1 cellular context compared by ENCODE assay signal in the genomic region with DNA sequence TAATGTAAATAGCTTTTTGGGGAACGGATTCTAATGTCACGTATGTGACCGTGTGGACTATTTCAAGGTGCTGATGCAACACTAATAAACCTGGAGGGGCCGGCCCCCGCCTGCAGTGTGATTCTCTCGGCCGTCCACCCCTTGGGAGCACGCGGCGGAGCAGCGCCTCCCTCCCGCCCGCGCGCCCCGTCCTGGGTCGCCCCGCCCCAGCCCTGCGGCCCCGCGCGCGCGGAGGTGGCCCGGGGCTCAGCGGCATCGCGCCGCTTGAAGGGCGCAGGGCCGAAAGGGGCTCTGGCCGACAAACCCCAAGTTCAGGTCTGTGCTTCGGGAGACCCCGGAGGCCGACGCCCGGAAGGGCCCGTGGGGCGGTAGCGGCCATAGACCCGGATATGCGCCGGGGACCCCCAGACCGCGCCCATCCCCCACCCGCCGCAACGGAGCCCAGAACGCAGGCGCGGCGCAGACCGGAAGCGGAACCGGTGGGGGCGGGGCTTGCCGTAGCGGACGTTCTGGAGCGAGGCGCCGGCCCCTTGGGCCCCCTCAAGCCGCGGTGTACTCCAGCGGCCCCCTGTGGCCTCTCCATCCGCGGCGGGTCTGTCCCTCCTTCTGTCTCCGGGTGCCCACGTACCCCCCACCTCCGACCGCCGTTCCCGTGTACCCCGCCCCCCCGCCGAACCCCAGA.
A peak's percentile ranks its signal among the peaks of the same experiment; 100 is the strongest.
TF ChIP-seq lines count a peak whose summit lies in the region.

A gene with protein sequence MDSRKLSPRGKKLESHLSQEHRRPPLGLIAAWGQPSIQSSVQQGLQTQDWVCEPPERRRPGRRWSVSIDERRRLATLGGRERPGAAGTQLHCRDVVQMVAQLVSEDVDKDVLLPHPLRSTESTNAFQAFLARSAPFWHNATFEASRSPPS (plus strand): TSS at position 495 of the 682 bp plus-strand sequence. CDS start 803 bp downstream, outside the sequence.

TF ChIP-seq in WTC11, 78 proteins besides CTCF, POLR2A, EP300 and RAD21 (continued from another document and continues in another):
- 0 out of 2 replicates have a peak, but pooled peaks have one; percentile 26 for TF ChIP-seq CREM (CRISPR knock-in tag; IDR thresholded peaks at IDR 0.05)
- TF ChIP-seq, protein P1, sequence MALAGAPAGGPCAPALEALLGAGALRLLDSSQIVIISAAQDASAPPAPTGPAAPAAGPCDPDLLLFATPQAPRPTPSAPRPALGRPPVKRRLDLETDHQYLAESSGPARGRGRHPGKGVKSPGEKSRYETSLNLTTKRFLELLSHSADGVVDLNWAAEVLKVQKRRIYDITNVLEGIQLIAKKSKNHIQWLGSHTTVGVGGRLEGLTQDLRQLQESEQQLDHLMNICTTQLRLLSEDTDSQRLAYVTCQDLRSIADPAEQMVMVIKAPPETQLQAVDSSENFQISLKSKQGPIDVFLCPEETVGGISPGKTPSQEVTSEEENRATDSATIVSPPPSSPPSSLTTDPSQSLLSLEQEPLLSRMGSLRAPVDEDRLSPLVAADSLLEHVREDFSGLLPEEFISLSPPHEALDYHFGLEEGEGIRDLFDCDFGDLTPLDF (CRISPR knock-in tag; IDR thresholded peaks at IDR 0.05): no peak
- TF ChIP-seq GRHL2 (CRISPR knock-in tag; IDR thresholded peaks at IDR 0.05; ENCODE audit: insufficient replicate concordance, severe bottlenecking): no peak
- peak; percentile 77 for TF ChIP-seq ZNF232 (CRISPR knock-in tag; IDR thresholded peaks at IDR 0.05)
- TF ChIP-seq, protein P2, sequence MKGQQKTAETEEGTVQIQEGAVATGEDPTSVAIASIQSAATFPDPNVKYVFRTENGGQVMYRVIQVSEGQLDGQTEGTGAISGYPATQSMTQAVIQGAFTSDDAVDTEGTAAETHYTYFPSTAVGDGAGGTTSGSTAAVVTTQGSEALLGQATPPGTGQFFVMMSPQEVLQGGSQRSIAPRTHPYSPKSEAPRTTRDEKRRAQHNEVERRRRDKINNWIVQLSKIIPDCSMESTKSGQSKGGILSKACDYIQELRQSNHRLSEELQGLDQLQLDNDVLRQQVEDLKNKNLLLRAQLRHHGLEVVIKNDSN (CRISPR knock-in tag; IDR thresholded peaks at IDR 0.05): no peak
- TF ChIP-seq ZNF671 (CRISPR knock-in tag; IDR thresholded peaks at IDR 0.05): no peak
- TF ChIP-seq, protein P3, sequence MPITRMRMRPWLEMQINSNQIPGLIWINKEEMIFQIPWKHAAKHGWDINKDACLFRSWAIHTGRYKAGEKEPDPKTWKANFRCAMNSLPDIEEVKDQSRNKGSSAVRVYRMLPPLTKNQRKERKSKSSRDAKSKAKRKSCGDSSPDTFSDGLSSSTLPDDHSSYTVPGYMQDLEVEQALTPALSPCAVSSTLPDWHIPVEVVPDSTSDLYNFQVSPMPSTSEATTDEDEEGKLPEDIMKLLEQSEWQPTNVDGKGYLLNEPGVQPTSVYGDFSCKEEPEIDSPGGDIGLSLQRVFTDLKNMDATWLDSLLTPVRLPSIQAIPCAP (CRISPR knock-in tag; IDR thresholded peaks at IDR 0.05): peak; percentile 66; the same call in 1 of the 2 replicates
- peak; percentile 78 for TF ChIP-seq SP1 (CRISPR knock-in tag; conservative IDR thresholded peaks at IDR 0.05)
- TF ChIP-seq SMAD4 (CRISPR knock-in tag; IDR thresholded peaks at IDR 0.05): 0 out of 2 replicates have a peak, but pooled peaks have one; percentile 2
- TF ChIP-seq, protein P4, sequence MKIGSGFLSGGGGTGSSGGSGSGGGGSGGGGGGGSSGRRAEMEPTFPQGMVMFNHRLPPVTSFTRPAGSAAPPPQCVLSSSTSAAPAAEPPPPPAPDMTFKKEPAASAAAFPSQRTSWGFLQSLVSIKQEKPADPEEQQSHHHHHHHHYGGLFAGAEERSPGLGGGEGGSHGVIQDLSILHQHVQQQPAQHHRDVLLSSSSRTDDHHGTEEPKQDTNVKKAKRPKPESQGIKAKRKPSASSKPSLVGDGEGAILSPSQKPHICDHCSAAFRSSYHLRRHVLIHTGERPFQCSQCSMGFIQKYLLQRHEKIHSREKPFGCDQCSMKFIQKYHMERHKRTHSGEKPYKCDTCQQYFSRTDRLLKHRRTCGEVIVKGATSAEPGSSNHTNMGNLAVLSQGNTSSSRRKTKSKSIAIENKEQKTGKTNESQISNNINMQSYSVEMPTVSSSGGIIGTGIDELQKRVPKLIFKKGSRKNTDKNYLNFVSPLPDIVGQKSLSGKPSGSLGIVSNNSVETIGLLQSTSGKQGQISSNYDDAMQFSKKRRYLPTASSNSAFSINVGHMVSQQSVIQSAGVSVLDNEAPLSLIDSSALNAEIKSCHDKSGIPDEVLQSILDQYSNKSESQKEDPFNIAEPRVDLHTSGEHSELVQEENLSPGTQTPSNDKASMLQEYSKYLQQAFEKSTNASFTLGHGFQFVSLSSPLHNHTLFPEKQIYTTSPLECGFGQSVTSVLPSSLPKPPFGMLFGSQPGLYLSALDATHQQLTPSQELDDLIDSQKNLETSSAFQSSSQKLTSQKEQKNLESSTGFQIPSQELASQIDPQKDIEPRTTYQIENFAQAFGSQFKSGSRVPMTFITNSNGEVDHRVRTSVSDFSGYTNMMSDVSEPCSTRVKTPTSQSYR (CRISPR knock-in tag; IDR thresholded peaks at IDR 0.05): peak; percentile 93
- TF ChIP-seq JUN (CRISPR knock-in tag; IDR thresholded peaks at IDR 0.05): peak; percentile 51
- TF ChIP-seq, protein P5, sequence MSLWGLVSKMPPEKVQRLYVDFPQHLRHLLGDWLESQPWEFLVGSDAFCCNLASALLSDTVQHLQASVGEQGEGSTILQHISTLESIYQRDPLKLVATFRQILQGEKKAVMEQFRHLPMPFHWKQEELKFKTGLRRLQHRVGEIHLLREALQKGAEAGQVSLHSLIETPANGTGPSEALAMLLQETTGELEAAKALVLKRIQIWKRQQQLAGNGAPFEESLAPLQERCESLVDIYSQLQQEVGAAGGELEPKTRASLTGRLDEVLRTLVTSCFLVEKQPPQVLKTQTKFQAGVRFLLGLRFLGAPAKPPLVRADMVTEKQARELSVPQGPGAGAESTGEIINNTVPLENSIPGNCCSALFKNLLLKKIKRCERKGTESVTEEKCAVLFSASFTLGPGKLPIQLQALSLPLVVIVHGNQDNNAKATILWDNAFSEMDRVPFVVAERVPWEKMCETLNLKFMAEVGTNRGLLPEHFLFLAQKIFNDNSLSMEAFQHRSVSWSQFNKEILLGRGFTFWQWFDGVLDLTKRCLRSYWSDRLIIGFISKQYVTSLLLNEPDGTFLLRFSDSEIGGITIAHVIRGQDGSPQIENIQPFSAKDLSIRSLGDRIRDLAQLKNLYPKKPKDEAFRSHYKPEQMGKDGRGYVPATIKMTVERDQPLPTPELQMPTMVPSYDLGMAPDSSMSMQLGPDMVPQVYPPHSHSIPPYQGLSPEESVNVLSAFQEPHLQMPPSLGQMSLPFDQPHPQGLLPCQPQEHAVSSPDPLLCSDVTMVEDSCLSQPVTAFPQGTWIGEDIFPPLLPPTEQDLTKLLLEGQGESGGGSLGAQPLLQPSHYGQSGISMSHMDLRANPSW (CRISPR knock-in tag; conservative IDR thresholded peaks at IDR 0.05; ENCODE audit: low read depth): no peak
- TF ChIP-seq, protein P6, sequence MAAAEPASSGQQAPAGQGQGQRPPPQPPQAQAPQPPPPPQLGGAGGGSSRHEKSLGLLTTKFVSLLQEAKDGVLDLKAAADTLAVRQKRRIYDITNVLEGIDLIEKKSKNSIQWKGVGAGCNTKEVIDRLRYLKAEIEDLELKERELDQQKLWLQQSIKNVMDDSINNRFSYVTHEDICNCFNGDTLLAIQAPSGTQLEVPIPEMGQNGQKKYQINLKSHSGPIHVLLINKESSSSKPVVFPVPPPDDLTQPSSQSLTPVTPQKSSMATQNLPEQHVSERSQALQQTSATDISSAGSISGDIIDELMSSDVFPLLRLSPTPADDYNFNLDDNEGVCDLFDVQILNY (CRISPR knock-in tag; IDR thresholded peaks at IDR 0.05): no peak; the same call in none of the 2 replicates
- TF ChIP-seq NR1H2 (CRISPR knock-in tag; IDR thresholded peaks at IDR 0.05): no peak
- TF ChIP-seq ELF4 (CRISPR knock-in tag; IDR thresholded peaks at IDR 0.05; ENCODE audit: low read depth): peak; percentile 88
- TF ChIP-seq, protein P7, sequence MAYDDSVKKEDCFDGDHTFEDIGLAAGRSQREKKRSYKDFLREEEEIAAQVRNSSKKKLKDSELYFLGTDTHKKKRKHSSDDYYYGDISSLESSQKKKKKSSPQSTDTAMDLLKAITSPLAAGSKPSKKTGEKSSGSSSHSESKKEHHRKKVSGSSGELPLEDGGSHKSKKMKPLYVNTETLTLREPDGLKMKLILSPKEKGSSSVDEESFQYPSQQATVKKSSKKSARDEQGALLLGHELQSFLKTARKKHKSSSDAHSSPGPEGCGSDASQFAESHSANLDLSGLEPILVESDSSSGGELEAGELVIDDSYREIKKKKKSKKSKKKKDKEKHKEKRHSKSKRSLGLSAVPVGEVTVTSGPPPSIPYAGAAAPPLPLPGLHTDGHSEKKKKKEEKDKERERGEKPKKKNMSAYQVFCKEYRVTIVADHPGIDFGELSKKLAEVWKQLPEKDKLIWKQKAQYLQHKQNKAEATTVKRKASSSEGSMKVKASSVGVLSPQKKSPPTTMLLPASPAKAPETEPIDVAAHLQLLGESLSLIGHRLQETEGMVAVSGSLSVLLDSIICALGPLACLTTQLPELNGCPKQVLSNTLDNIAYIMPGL (CRISPR knock-in tag; IDR thresholded peaks at IDR 0.05): peak; percentile 54; the same call in 1 of the 2 replicates
- TF ChIP-seq KAT7 (CRISPR knock-in tag; IDR thresholded peaks at IDR 0.05; ENCODE audit: borderline replicate concordance): no peak
- TF ChIP-seq, protein P8, sequence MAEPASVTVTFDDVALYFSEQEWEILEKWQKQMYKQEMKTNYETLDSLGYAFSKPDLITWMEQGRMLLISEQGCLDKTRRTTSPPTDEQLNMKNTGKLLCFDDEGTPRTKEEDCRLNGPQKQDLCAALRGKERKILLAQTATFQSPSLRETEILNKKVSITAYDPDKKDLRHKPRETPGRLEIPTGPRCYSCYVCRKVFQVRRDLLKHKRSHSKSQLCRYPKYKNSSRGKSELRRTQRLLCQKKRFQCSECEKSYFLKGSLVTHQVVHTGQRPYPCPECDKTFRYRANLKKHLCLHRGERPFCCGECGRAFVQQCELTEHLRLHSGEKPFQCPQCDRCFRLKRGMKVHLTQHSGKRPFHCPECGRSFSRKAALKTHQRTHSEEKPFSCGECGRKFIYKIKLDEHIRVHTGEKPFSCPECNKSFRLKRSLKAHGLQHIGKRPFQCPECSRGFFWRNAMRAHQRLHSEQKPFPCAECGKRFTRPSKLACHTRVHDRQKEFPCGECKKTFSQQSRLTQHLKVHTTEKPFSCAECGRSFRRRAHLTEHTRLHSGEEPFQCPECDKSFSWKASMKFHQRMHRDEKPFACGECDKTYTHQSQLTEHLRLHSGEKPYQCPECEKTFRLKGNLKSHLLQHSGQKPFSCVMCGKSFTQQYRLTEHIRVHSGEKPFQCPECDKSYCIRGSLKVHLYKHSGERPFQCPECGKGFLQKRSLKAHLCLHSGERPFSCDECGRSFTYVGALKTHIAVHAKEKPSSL (CRISPR knock-in tag; conservative IDR thresholded peaks at IDR 0.05): no peak
- TF ChIP-seq, protein P9, sequence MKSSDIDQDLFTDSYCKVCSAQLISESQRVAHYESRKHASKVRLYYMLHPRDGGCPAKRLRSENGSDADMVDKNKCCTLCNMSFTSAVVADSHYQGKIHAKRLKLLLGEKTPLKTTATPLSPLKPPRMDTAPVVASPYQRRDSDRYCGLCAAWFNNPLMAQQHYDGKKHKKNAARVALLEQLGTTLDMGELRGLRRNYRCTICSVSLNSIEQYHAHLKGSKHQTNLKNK (CRISPR knock-in tag; IDR thresholded peaks at IDR 0.05): no peak
- TF ChIP-seq, protein P10, sequence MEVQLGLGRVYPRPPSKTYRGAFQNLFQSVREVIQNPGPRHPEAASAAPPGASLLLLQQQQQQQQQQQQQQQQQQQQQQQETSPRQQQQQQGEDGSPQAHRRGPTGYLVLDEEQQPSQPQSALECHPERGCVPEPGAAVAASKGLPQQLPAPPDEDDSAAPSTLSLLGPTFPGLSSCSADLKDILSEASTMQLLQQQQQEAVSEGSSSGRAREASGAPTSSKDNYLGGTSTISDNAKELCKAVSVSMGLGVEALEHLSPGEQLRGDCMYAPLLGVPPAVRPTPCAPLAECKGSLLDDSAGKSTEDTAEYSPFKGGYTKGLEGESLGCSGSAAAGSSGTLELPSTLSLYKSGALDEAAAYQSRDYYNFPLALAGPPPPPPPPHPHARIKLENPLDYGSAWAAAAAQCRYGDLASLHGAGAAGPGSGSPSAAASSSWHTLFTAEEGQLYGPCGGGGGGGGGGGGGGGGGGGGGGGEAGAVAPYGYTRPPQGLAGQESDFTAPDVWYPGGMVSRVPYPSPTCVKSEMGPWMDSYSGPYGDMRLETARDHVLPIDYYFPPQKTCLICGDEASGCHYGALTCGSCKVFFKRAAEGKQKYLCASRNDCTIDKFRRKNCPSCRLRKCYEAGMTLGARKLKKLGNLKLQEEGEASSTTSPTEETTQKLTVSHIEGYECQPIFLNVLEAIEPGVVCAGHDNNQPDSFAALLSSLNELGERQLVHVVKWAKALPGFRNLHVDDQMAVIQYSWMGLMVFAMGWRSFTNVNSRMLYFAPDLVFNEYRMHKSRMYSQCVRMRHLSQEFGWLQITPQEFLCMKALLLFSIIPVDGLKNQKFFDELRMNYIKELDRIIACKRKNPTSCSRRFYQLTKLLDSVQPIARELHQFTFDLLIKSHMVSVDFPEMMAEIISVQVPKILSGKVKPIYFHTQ (CRISPR knock-in tag; IDR thresholded peaks at IDR 0.05): no peak
- no peak for TF ChIP-seq NR3C1 (CRISPR knock-in tag; conservative IDR thresholded peaks at IDR 0.05; ENCODE audit: low read depth)
- TF ChIP-seq, protein P11, sequence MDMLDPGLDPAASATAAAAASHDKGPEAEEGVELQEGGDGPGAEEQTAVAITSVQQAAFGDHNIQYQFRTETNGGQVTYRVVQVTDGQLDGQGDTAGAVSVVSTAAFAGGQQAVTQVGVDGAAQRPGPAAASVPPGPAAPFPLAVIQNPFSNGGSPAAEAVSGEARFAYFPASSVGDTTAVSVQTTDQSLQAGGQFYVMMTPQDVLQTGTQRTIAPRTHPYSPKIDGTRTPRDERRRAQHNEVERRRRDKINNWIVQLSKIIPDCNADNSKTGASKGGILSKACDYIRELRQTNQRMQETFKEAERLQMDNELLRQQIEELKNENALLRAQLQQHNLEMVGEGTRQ (CRISPR knock-in tag; IDR thresholded peaks at IDR 0.05): 0 out of 2 replicates have a peak, but pooled peaks have one; percentile 19
- TF ChIP-seq, protein P12, sequence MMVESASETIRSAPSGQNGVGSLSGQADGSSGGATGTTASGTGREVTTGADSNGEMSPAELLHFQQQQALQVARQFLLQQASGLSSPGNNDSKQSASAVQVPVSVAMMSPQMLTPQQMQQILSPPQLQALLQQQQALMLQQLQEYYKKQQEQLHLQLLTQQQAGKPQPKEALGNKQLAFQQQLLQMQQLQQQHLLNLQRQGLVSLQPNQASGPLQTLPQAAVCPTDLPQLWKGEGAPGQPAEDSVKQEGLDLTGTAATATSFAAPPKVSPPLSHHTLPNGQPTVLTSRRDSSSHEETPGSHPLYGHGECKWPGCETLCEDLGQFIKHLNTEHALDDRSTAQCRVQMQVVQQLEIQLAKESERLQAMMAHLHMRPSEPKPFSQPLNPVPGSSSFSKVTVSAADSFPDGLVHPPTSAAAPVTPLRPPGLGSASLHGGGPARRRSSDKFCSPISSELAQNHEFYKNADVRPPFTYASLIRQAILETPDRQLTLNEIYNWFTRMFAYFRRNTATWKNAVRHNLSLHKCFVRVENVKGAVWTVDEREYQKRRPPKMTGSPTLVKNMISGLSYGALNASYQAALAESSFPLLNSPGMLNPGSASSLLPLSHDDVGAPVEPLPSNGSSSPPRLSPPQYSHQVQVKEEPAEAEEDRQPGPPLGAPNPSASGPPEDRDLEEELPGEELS (CRISPR knock-in tag; IDR thresholded peaks at IDR 0.05): peak; percentile 76; the same call in 1 of the 2 replicates
